ENCODE assay signal across 14 cellular contexts in genomic region chr6:63785006-63785405, GRCh38.
"Had no signal": no experiment of that assay in that cellular context is flagged by ENCODE, and none has a peak within 500 bp of the region (broad histone marks: within the 10 kb centered on the region; RNA-seq: fewer than 3 reads in every experiment).

No MANE protein-coding gene starts in this region.

- DNase-seq: activated CD4-positive, alpha-beta memory T cell treated with anti-CD3 and anti-CD28 coated beads for 36 hours; activated CD4-positive, alpha-beta T cell treated with anti-CD3 and anti-CD28 coated beads for 36 hours; activated gamma-delta T cell treated with Interleukin-2 at 50 U/mL for 16 hours; activated T-cell treated with anti-CD3 and anti-CD28 coated beads for 4 hours; heart left ventricle; left lung; midbrain; stimulated activated CD4-positive, alpha-beta T cell treated with anti-CD3 and anti-CD28 coated beads, Interleukin-12 subunit alpha, Interleukin-12 subunit beta, amount 100 ng/mL, for 4 hours; stimulated activated CD4-positive, alpha-beta T cell treated with anti-CD3 and anti-CD28 coated beads, Interleukin-2, amount 100 ng/mL, for 24 hours; stimulated activated naive CD4-positive, alpha-beta T cell treated with Interleukin-2 at 50 U/mL for 16 hours; thyroid gland had no signal

- H3K36me3 ChIP-seq: gastroesophageal sphincter, heart left ventricle, left lung, thyroid gland had no signal

- H3K9me3 ChIP-seq: thyroid gland had no signal

- H3K27ac ChIP-seq: gastroesophageal sphincter, heart left ventricle, left lung, thyroid gland had no signal

- H3K4me1 ChIP-seq: gastroesophageal sphincter, heart left ventricle, left lung, thyroid gland had no signal

- H3K27me3 ChIP-seq: heart left ventricle, left lung, thyroid gland had no signal

- ATAC-seq: activated CD4-positive, alpha-beta T cell treated with anti-CD3 and anti-CD28 coated beads for 36 hours; gastroesophageal sphincter; heart left ventricle; left lung; WTC11 had no signal

- H3K4me3 ChIP-seq: gastroesophageal sphincter, heart left ventricle, left lung, thyroid gland had no signal

- FAIRE-seq: TTC549 had no signal
